ENCODE assay signal across 21 cellular contexts in genomic region chr7:35025391-35025870, GRCh38. TPM values are rescaled to one million over a fixed set of nuclear protein-coding genes. Genes with fewer than 3 reads are reported as not detected.
DNase-seq lines count a peak whose midpoint lies in the region; ATAC-seq, FAIRE-seq and TF ChIP-seq lines count a peak whose summit lies in the region.
"Had no signal": no experiment of that assay in that cellular context is flagged by ENCODE, and none has a peak within 500 bp of the region (broad histone marks: within the 10 kb centered on the region; RNA-seq: fewer than 3 reads in every experiment).

No MANE protein-coding gene starts in this region.

- peak overlapping the region; percentile 51 for H3K27ac ChIP-seq in VCaP
- H3K27ac ChIP-seq: neutrophil, psoas muscle, upper lobe of left lung had no signal

- TF ChIP-seq CTCF in VCaP (conservative IDR thresholded peaks at IDR 0.05), result no peak

- TF ChIP-seq POLR2A in H54 (IDR thresholded peaks at IDR 0.05; ENCODE audit: low read depth, low read length), result no peak

- FAIRE-seq in H54 (lab: Jason Lieb, UNC), result no peak
- FAIRE-seq: H1, HTR-8/SVneo had no signal

- peak; percentile 41 for DNase-seq in SIG-M5 treated with dmso at 0.1 percent for 504 hours (lab: John Stamatoyannopoulos, UW; ENCODE audit: unreplicated experiment)
- no peak for DNase-seq in SIG-M5 (lab: John Stamatoyannopoulos, UW)
- peak; percentile 30 for DNase-seq in NCI-H226
- DNase-seq in renal cortical epithelial cell (ENCODE audit: low read depth), result peak; percentile 16
- DNase-seq in H54 (ENCODE audit: insufficient read length, low spot score), result no peak
- no peak for DNase-seq in LoVo (ENCODE audit: low spot score)
- DNase-seq: activated B cell treated with CpG ODN at 0.5 μM for 24 hours; aorta; BE2C; central memory CD4-positive, alpha-beta T cell; DND-41; Karpas-422; NCI-H1092; NCI-H1930; psoas muscle; upper lobe of left lung had no signal

- ATAC-seq in GM18511 (IDR thresholded peaks at IDR 0.05; ENCODE audit: unreplicated experiment), result no peak

RNA-seq across cellular contexts. Expression of gene DPY19L1, which starts 11.9 kb away (rescaled TPM):
- total RNA-seq in renal cortical epithelial cell, result 52.3 and 77.7 TPM in 2 replicates

Comparison
In these comparisons a context has a peak if more than half of its experiments do, and no peak if none do; other contexts are left out.
1. DNase-seq: peak in SIG-M5 treated with dmso at 0.1 percent for 504 hours (single experiment), NCI-H226 (single experiment) and renal cortical epithelial cell (single experiment); none in SIG-M5 (single experiment), H54 (single experiment) and LoVo (single experiment).